27 cellular contexts compared by ENCODE assay signal in the genomic region with DNA sequence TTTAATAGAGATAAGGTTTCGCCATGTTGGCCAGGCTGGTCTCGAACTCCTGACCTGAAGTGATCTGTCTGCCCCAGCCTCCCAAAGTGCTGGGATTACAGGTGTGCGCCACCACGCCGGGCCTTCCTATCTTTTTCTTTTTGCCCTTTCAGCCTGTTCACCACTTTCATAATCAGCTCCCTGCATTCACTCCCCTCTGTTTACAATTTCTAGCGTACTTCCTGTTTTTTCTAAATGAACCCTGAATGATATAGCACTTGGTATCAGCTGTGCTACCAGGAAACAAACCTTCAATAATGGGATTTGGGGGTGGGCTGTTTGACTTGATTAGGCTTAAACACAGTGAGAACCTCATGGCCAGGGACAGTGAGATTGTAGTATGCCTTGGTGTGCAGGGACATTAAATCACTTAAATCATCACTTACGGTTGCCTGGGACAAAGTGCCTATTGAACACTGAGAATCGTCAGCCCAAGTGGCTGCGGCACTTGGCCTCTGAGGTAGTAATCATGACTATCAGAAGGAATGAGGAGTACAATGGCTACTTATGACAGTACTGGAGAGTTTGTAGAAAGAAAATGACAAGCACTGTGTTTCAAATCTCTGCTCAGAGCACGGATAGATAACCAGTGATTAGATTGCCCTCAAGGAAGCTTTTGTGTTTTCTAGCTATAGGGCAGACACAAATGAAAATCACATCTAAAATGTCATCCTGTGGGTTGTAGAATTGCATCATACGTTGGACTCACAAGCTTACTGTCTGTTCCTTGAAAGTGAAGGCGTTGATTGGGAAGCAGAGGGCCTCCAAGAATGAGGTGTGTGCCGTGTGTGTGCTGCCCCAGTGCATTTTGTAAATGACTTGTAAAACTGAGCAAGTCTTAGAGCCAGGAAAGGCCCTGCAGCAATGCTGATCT.
A peak's percentile ranks its signal among the peaks of the same experiment; 100 is the strongest.
DNase-seq lines count a peak whose midpoint lies in the region; ATAC-seq and TF ChIP-seq lines count a peak whose summit lies in the region.
"Had no signal": no experiment of that assay in that cellular context is flagged by ENCODE, and none has a peak within 500 bp of the region (broad histone marks: within the 10 kb centered on the region; RNA-seq: fewer than 3 reads in every experiment).

No MANE protein-coding gene starts in this region.

- peaks cover 6% of the 10 kb centered on the region for H3K4me1 Mint-ChIP-seq in progenitor cell of endocrine pancreas (ENCODE audit: low read depth)
- H3K4me1 Mint-ChIP-seq: activated B cell treated with CpG ODN at 0.5 μM for 24 hours; CD4-positive, alpha-beta memory T cell; stimulated activated naive CD8-positive, alpha-beta T cell treated with anti-CD3 and anti-CD28 coated beads, Interleukin-15, amount 100 ng/mL, for 72 hours; T-cell had no signal

- TF ChIP-seq CTCF in progenitor cell of endocrine pancreas (IDR thresholded peaks at IDR 0.05; ENCODE audit: unreplicated experiment) = no peak
- TF ChIP-seq CTCF in RWPE1 (conservative IDR thresholded peaks at IDR 0.05; ENCODE audit: low read depth) = no peak

- no peaks in the 10 kb centered on the region for H3K27me3 Mint-ChIP-seq in progenitor cell of endocrine pancreas
- H3K27me3 Mint-ChIP-seq: stimulated activated naive CD8-positive, alpha-beta T cell treated with anti-CD3 and anti-CD28 coated beads, Interleukin-15, amount 100 ng/mL, for 72 hours had no signal

- H3K27ac Mint-ChIP-seq in progenitor cell of endocrine pancreas = peak overlapping the region; percentile 38
- H3K27ac Mint-ChIP-seq: activated B cell treated with CpG ODN at 0.5 μM for 24 hours; activated T-cell treated with anti-CD3 and anti-CD28 coated beads, Interleukin-2, amount 50 U/mL, for 24 hours; CD4-positive, alpha-beta memory T cell; effector memory CD8-positive, alpha-beta T cell; T-cell had no signal

- no peaks in the 10 kb centered on the region for H3K36me3 Mint-ChIP-seq in progenitor cell of endocrine pancreas (ENCODE audit: insufficient read depth)
- H3K36me3 Mint-ChIP-seq: CD4-positive, alpha-beta memory T cell; T-cell had no signal

- no peak for ATAC-seq in HG02571 (IDR thresholded peaks at IDR 0.05; ENCODE audit: unreplicated experiment)
- ATAC-seq: effector memory CD8-positive, alpha-beta T cell; GM12878; left ventricle myocardium superior; right cardiac atrium; stimulated activated naive CD8-positive, alpha-beta T cell treated with anti-CD3 and anti-CD28 coated beads, Interleukin-15, amount 100 ng/mL, for 72 hours; T-cell had no signal

- H3K9me3 Mint-ChIP-seq in progenitor cell of endocrine pancreas (ENCODE audit: low read depth) = no peaks in the 10 kb centered on the region
- H3K9me3 Mint-ChIP-seq: activated B cell treated with CpG ODN at 0.5 μM for 24 hours; activated T-cell treated with anti-CD3 and anti-CD28 coated beads, Interleukin-2, amount 50 U/mL, for 24 hours; effector memory CD8-positive, alpha-beta T cell; stimulated activated naive CD8-positive, alpha-beta T cell treated with anti-CD3 and anti-CD28 coated beads, Interleukin-15, amount 100 ng/mL, for 72 hours; T-cell had no signal

- H3K4me3 Mint-ChIP-seq in progenitor cell of endocrine pancreas (ENCODE audit: low read depth) = no peak overlapping the region
- H3K4me3 Mint-ChIP-seq: activated B cell treated with CpG ODN at 0.5 μM for 24 hours; activated T-cell treated with anti-CD3 and anti-CD28 coated beads, Interleukin-2, amount 50 U/mL, for 24 hours; CD4-positive, alpha-beta memory T cell; effector memory CD8-positive, alpha-beta T cell; stimulated activated naive CD8-positive, alpha-beta T cell treated with anti-CD3 and anti-CD28 coated beads, Interleukin-15, amount 100 ng/mL, for 72 hours; T-cell had no signal

- CTCF ChIA-PET in RWPE1 (lab: Yijun Ruan, JAX) = interaction anchor here (0.5 to 0.8 kb wide), 3 partner anchors 9 to 719 kb away, joined by 3 to 4 read pairs (median 3); no protein-coding TSS in a partner anchor

- POLR2A ChIA-PET in RWPE1 (lab: Yijun Ruan, JAX; ENCODE audit: low non-redundant PET) = no interaction called here

- DNase-seq in NOMO-1 treated with DMSO at 0.1 percent for 48 hours (lab: John Stamatoyannopoulos, UW; ENCODE audit: unreplicated experiment) (peak; percentile 14), NOMO-1 treated with dmso at 0.1 percent for 144 hours (lab: John Stamatoyannopoulos, UW; ENCODE audit: unreplicated experiment) (no peak), NCI-H1436 treated with DMSO at 0.1 percent for 48 hours (lab: John Stamatoyannopoulos, UW) (peak; percentile 86), progenitor cell of endocrine pancreas (ENCODE audit: low spot score, unreplicated experiment) (no peak), RWPE1 (ENCODE audit: low spot score) (no peak), SW480 (ENCODE audit: low spot score) (no peak)
- DNase-seq: activated B cell treated with CpG ODN at 0.5 μM for 24 hours; activated effector memory CD4-positive, alpha-beta T cell treated with anti-CD3 and anti-CD28 coated beads, Interleukin-2, amount 50 U/mL, for 16 hours; activated T-cell treated with anti-CD3 and anti-CD28 coated beads, Interleukin-2, amount 50 U/mL, for 24 hours; AML-193; caudate nucleus; CD4-positive, alpha-beta memory T cell; effector memory CD8-positive, alpha-beta T cell; H7; islet precursor cell; Kasumi-1; left ventricle myocardium superior; NCI-H187; NCI-H526; right cardiac atrium; SJCRH30; spleen; stimulated activated naive CD8-positive, alpha-beta T cell treated with anti-CD3 and anti-CD28 coated beads, Interleukin-15, amount 100 ng/mL, for 72 hours; T-cell had no signal

- H3K27ac ChIP-seq in cingulate gyrus (ENCODE audit: low read depth, low read length) (peak overlapping the region; percentile 24), RWPE1 (no peak overlapping the region)
- H3K27ac ChIP-seq: SJCRH30, spleen had no signal

Comparison
In these comparisons a context has a peak if more than half of its experiments do, and no peak if none do; other contexts are left out.
1. DNase-seq: peak in NOMO-1 treated with DMSO at 0.1 percent for 48 hours (single experiment) and NCI-H1436 treated with DMSO at 0.1 percent for 48 hours (single experiment); none in NOMO-1 treated with dmso at 0.1 percent for 144 hours (single experiment), progenitor cell of endocrine pancreas (single experiment), RWPE1 (single experiment) and SW480 (single experiment).